Comparison of ENCODE assay signal across 2 cellular contexts in the genomic region with DNA sequence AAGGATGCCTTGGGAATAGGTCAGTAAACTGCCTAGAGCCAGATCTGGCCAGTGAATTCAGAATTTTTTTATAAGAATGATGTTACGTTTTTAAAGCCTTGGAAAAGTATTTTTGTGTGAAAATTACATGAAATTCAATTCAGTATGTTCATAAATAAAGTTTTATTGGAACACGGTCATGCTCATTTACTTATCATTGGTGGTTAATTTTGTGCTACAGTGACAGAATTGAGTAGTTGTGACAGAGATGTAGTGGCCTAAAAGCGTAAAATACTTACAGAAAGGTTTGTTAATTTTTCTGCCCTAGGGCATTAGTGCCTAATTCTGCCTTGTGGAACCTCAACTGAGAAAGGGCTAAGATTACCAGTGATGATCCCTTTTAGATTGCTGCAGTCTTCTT.
TF ChIP-seq lines count a peak whose summit lies in the region.

No MANE protein-coding gene starts in this region.

TF ChIP-seq in HEK293, 187 proteins besides CTCF, POLR2A, EP300 and RAD21 (continued from another document):
- TF ChIP-seq ZNF155 (tag by site-specific recombination; IDR thresholded peaks at IDR 0.05): no peak
- TF ChIP-seq, protein P1, sequence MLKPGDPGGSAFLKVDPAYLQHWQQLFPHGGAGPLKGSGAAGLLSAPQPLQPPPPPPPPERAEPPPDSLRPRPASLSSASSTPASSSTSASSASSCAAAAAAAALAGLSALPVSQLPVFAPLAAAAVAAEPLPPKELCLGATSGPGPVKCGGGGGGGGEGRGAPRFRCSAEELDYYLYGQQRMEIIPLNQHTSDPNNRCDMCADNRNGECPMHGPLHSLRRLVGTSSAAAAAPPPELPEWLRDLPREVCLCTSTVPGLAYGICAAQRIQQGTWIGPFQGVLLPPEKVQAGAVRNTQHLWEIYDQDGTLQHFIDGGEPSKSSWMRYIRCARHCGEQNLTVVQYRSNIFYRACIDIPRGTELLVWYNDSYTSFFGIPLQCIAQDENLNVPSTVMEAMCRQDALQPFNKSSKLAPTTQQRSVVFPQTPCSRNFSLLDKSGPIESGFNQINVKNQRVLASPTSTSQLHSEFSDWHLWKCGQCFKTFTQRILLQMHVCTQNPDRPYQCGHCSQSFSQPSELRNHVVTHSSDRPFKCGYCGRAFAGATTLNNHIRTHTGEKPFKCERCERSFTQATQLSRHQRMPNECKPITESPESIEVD (tag by site-specific recombination; IDR thresholded peaks at IDR 0.05): peak; percentile 76

TF ChIP-seq in GM12878, 131 proteins besides CTCF, POLR2A, EP300 and RAD21:
- TF ChIP-seq, protein P2, sequence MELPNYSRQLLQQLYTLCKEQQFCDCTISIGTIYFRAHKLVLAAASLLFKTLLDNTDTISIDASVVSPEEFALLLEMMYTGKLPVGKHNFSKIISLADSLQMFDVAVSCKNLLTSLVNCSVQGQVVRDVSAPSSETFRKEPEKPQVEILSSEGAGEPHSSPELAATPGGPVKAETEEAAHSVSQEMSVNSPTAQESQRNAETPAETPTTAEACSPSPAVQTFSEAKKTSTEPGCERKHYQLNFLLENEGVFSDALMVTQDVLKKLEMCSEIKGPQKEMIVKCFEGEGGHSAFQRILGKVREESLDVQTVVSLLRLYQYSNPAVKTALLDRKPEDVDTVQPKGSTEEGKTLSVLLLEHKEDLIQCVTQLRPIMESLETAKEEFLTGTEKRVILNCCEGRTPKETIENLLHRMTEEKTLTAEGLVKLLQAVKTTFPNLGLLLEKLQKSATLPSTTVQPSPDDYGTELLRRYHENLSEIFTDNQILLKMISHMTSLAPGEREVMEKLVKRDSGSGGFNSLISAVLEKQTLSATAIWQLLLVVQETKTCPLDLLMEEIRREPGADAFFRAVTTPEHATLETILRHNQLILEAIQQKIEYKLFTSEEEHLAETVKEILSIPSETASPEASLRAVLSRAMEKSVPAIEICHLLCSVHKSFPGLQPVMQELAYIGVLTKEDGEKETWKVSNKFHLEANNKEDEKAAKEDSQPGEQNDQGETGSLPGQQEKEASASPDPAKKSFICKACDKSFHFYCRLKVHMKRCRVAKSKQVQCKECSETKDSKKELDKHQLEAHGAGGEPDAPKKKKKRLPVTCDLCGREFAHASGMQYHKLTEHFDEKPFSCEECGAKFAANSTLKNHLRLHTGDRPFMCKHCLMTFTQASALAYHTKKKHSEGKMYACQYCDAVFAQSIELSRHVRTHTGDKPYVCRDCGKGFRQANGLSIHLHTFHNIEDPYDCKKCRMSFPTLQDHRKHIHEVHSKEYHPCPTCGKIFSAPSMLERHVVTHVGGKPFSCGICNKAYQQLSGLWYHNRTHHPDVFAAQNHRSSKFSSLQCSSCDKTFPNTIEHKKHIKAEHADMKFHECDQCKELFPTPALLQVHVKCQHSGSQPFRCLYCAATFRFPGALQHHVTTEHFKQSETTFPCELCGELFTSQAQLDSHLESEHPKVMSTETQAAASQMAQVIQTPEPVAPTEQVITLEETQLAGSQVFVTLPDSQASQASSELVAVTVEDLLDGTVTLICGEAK (IDR thresholded peaks at IDR 0.05; ENCODE audit: borderline replicate concordance): peak; percentile 79
- TF ChIP-seq, protein P3, sequence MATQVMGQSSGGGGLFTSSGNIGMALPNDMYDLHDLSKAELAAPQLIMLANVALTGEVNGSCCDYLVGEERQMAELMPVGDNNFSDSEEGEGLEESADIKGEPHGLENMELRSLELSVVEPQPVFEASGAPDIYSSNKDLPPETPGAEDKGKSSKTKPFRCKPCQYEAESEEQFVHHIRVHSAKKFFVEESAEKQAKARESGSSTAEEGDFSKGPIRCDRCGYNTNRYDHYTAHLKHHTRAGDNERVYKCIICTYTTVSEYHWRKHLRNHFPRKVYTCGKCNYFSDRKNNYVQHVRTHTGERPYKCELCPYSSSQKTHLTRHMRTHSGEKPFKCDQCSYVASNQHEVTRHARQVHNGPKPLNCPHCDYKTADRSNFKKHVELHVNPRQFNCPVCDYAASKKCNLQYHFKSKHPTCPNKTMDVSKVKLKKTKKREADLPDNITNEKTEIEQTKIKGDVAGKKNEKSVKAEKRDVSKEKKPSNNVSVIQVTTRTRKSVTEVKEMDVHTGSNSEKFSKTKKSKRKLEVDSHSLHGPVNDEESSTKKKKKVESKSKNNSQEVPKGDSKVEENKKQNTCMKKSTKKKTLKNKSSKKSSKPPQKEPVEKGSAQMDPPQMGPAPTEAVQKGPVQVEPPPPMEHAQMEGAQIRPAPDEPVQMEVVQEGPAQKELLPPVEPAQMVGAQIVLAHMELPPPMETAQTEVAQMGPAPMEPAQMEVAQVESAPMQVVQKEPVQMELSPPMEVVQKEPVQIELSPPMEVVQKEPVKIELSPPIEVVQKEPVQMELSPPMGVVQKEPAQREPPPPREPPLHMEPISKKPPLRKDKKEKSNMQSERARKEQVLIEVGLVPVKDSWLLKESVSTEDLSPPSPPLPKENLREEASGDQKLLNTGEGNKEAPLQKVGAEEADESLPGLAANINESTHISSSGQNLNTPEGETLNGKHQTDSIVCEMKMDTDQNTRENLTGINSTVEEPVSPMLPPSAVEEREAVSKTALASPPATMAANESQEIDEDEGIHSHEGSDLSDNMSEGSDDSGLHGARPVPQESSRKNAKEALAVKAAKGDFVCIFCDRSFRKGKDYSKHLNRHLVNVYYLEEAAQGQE (IDR thresholded peaks at IDR 0.05; ENCODE audit: low read depth, low read length): no peak
TF ChIP-seq in GM12878: peak in this region for 1.
